Comparison of ENCODE assay signal across 6 cellular contexts in genomic region chr1:105558023-105558422, GRCh38.
"Had no signal": no experiment of that assay in that cellular context is flagged by ENCODE, and none has a peak within 500 bp of the region (broad histone marks: within the 10 kb centered on the region; RNA-seq: fewer than 3 reads in every experiment).

No MANE protein-coding gene starts in this region.

- ATAC-seq: HepG2, K562 had no signal

- DNase-seq: IMR-90, KBM-7, KG1 had no signal

- H3K4me3 ChIP-seq: K562 had no signal

- H3K27ac ChIP-seq: HL-60 had no signal
